In genomic region chr3:11717768-11718581, GRCh38 we compare ENCODE assay signal across 8 cellular contexts.
DNase-seq lines count a peak whose midpoint lies in the region; ATAC-seq, FAIRE-seq and TF ChIP-seq lines count a peak whose summit lies in the region.

No MANE protein-coding gene starts in this region.

- TF ChIP-seq EP300 in K562 (IDR thresholded peaks at IDR 0.05; ENCODE audit: low read length) (no peak), upper lobe of left lung (IDR thresholded peaks at IDR 0.05) (no peak)

- H2BK15ac ChIP-seq in IMR-90 (ENCODE audit: low read depth, low read length): no peak overlapping the region

- H3K56ac ChIP-seq in IMR-90 (ENCODE audit: extremely low read depth, insufficient read depth, low read length): peak overlapping the region; percentile 88; the same call in 1 of the 2 replicates

- intact Hi-C loops in IMR-90 (cut with micrococcal nuclease): loop anchor here (1.0 to 5.0 kb wide), 2 partner anchors 86 to 336 kb away; no protein-coding TSS in a partner anchor
- intact Hi-C loops in K562 (cut with micrococcal nuclease): no loop called here
- intact Hi-C loops in right lobe of liver (cut with DNase I): no loop called here

- H3K9me1 ChIP-seq in IMR-90 (ENCODE audit: insufficient read depth, low read length) (0 out of 2 replicates have a peak, but pooled peaks cover 7% of the 10 kb centered on the region), K562 (ENCODE audit: control insufficient read depth, insufficient read depth, low read length) (no peaks in the 10 kb centered on the region)

- H2AFZ ChIP-seq in IMR-90 (replicated peaks; ENCODE audit: low read length, poor library complexity) (peak overlapping the region; percentile 17), K562 (ENCODE audit: low read depth, low read length) (no peak overlapping the region)

- 0 out of 2 replicates have a peak overlapping the region, but pooled peaks have one; percentile 27 for H2BK20ac ChIP-seq in IMR-90 (ENCODE audit: low read depth, low read length)

- DNase-seq in IMR-90 (peak; percentile 46), K562 (ENCODE audit: extremely low read depth in 1 of 4, low spot score in 3 of 4) (no peak), right lobe of liver (no peak), upper lobe of left lung (no peak), NCI-H345 treated with DMSO at 0.1 percent for 48 hours (lab: John Stamatoyannopoulos, UW; ENCODE audit: unreplicated experiment) (no peak)
- DNase-seq in stimulated activated CD4-positive, alpha-beta T cell treated with anti-CD3 and anti-CD28 coated beads, Interleukin-15, amount 100 ng/mL, for 24 hours: no peak

- peak; percentile 30 for ATAC-seq in GM19395 (IDR thresholded peaks at IDR 0.05; ENCODE audit: unreplicated experiment)
- ATAC-seq in IMR-90 (ENCODE audit: low read depth): peak; percentile 45
- ATAC-seq in K562: no peak
- no peak for ATAC-seq in right lobe of liver
- no peak for ATAC-seq in upper lobe of left lung (ENCODE audit: low FRiP score in 2 of 2)

- peak overlapping the region; percentile 33; the same call in 1 of the 2 replicates for H2BK120ac ChIP-seq in IMR-90 (ENCODE audit: low read depth, low read length)

- H3K79me1 ChIP-seq in IMR-90 (ENCODE audit: low read depth in 1 of 2, low read length in 2 of 2): peaks cover 10 to 36% of the 10 kb centered on the region in 2 experiments

- peak overlapping the region; percentile 81 for H3K14ac ChIP-seq in IMR-90 (replicated peaks; ENCODE audit: low read depth, low read length)

- H2BK5ac ChIP-seq in IMR-90 (ENCODE audit: low read depth, low read length, poor library complexity, severe bottlenecking): peak overlapping the region; percentile 75

- no peaks in the 10 kb centered on the region for H3K79me2 ChIP-seq in K562 (ENCODE audit: control insufficient read depth, insufficient read depth, low read length)

- no CpG with 5 or more reads among the region's 9 CpGs for WGBS in IMR-90 (ENCODE audit: extremely low coverage in 2 of 2, insufficient read length in 1 of 2), 2 experiments
- 17% methylated on average over 9 of the region's 9 CpGs for WGBS in K562 (ENCODE audit: insufficient coverage, low coverage, missing lambda C conversion rate)
- WGBS in right lobe of liver (ENCODE audit: insufficient coverage, low coverage, low lambda C conversion rate, missing lambda C conversion rate): 6% methylated on average over 9 of the region's 9 CpGs
- WGBS in upper lobe of left lung, 2 donors: 10% methylated on average over 9 of the region's 9 CpGs

- TF ChIP-seq CTCF in C4-2B (conservative IDR thresholded peaks at IDR 0.05) (no peak), IMR-90 (conservative IDR thresholded peaks at IDR 0.05; ENCODE audit: low read depth, low read length) (no peak), K562 (IDR thresholded peaks at IDR 0.05 in 2 of 3, conservative IDR thresholded peaks at IDR 0.05 in 1 of 3; ENCODE audit: insufficient read depth in 2 of 3, low read depth in 1 of 3, low read length in 3 of 3) (no peak), right lobe of liver (IDR thresholded peaks at IDR 0.05) (no peak), upper lobe of left lung (IDR thresholded peaks at IDR 0.05) (no peak)

- POLR2A ChIA-PET in IMR-90 (lab: Charles Lee; ENCODE audit: unreplicated experiment) (no interaction called here), K562 (lab: Yijun Ruan, JAX) (interaction anchor here (1.5 kb wide), 1 partner anchor 11 kb away, joined by 7 read pairs; no protein-coding TSS in a partner anchor)

- H2AK9ac ChIP-seq in IMR-90 (replicated peaks; ENCODE audit: low read depth, low read length, poor library complexity): no peak overlapping the region

- CTCF ChIA-PET in IMR-90 (lab: Yijun Ruan, JAX): interaction anchor here (1.0 to 1.2 kb wide), 2 partner anchors 14 to 86 kb away, joined by 4 to 5 read pairs; no protein-coding TSS in a partner anchor
- CTCF ChIA-PET in K562 (lab: Yijun Ruan, JAX; ENCODE audit: low intra/inter-chr PET ratio): no interaction called here

- peak overlapping the region; percentile 69 for H4K5ac ChIP-seq in IMR-90 (ENCODE audit: low read depth, low read length)

- no peaks in the 10 kb centered on the region for H3K36me3 ChIP-seq in IMR-90 (ENCODE audit: control insufficient read depth, insufficient read depth, low read length)
- no peaks in the 10 kb centered on the region for H3K36me3 ChIP-seq in K562 (ENCODE audit: control insufficient read depth, insufficient read depth, low read length)
- H3K36me3 ChIP-seq in right lobe of liver: no peaks in the 10 kb centered on the region
- no peaks in the 10 kb centered on the region for H3K36me3 ChIP-seq in upper lobe of left lung

- H3K4me3 ChIP-seq in IMR-90 (ENCODE audit: insufficient read depth, low read depth, low read length) (peak overlapping the region; percentile 76), K562 (no peak overlapping the region), right lobe of liver (peak overlapping the region; percentile 82 to 93 (median 85)), upper lobe of left lung (peak overlapping the region; percentile 44 to 97 (median 88))

- H3K4me1 ChIP-seq in IMR-90 (ENCODE audit: control insufficient read depth, insufficient read depth, low read length) (no peaks in the 10 kb centered on the region; the same call in none of the 2 replicates), K562 (replicated peaks in 1 of 2; ENCODE audit: control insufficient read depth in 2 of 2, insufficient read depth in 2 of 2, low read length in 2 of 2) (peaks cover 0 to 19% of the 10 kb centered on the region in 2 experiments; a peak in 3 of 5 replicates), right lobe of liver (peaks cover 0 to 32% (median 8%) of the 10 kb centered on the region in 4 donors), upper lobe of left lung (peaks cover 8 to 33% (median 21%) of the 10 kb centered on the region in 4 donors)

- H3K9me3 ChIP-seq in IMR-90 (ENCODE audit: control insufficient read depth, insufficient read depth, low read length) (no peaks in the 10 kb centered on the region), K562 (replicated peaks; ENCODE audit: control insufficient read depth, insufficient read depth, low read depth, low read length) (no peaks in the 10 kb centered on the region; the same call in 1 of the 2 replicates), right lobe of liver (no peaks in the 10 kb centered on the region), upper lobe of left lung (no peaks in the 10 kb centered on the region)

- peak overlapping the region; percentile 79 for H3K23ac ChIP-seq in IMR-90 (ENCODE audit: low read depth, low read length)

- FAIRE-seq in K562 (lab: Jason Lieb, UNC): peak; percentile 29

- H4K8ac ChIP-seq in IMR-90 (ENCODE audit: low read depth in 2 of 2, low read length in 2 of 2): peak overlapping the region in 1 of 2 experiments; percentile 63; a peak in 2 of 4 replicates

- TF ChIP-seq POLR2A in IMR-90 (IDR thresholded peaks at IDR 0.05; ENCODE audit: low read depth, low read length) (no peak), K562 (conservative IDR thresholded peaks at IDR 0.05) (no peak), right lobe of liver (IDR thresholded peaks at IDR 0.05) (no peak), upper lobe of left lung (IDR thresholded peaks at IDR 0.05) (no peak)

- TF ChIP-seq RAD21 in IMR-90 (IDR thresholded peaks at IDR 0.05; ENCODE audit: low read length): no peak
- no peak for TF ChIP-seq RAD21 in K562 (CRISPR knock-in tag; conservative IDR thresholded peaks at IDR 0.05 in 1 of 2, IDR thresholded peaks at IDR 0.05 in 1 of 2)

- BruUV-seq in IMR-90 (replicated peaks; lab: Mats Ljungman, UMichigan): no TSS peak
- TSS peak; percentile 50 for BruUV-seq in K562 (replicated peaks; lab: Mats Ljungman, UMichigan)

- H3K27me3 ChIP-seq in IMR-90 (ENCODE audit: control insufficient read depth, insufficient read depth, low read length) (peaks cover 3% of the 10 kb centered on the region), K562 (ENCODE audit: control insufficient read depth in 2 of 2, insufficient read depth in 2 of 2, low read length in 2 of 2) (peaks cover 47 to 51% of the 10 kb centered on the region in 2 experiments), right lobe of liver (no peaks in the 10 kb centered on the region), upper lobe of left lung (no peaks in the 10 kb centered on the region)

- H3K4me2 ChIP-seq in IMR-90 (ENCODE audit: low read depth, low read length) (peak overlapping the region; percentile 99), K562 (ENCODE audit: insufficient read depth, low read length) (no peak overlapping the region)

- in situ Hi-C loops in IMR-90 (cut with MboI; ENCODE audit: low sequenced_read_pairs): no loop called here
- in situ Hi-C loops in K562 (cut with MboI): no loop called here

- H3K4ac ChIP-seq in IMR-90 (ENCODE audit: low read depth, low read length): peak overlapping the region; percentile 55

- peak overlapping the region; percentile 65; the same call in 1 of the 2 replicates for H3K18ac ChIP-seq in IMR-90 (ENCODE audit: low read depth, low read length)

- dilution Hi-C loops in IMR-90 (cut with HindIII; ENCODE audit: low sequenced_read_pairs, unreplicated experiment): no loop called here

- no peak overlapping the region for H4K91ac ChIP-seq in IMR-90 (ENCODE audit: insufficient read depth, low read depth, low read length)

- H4K20me1 ChIP-seq in IMR-90 (ENCODE audit: insufficient read depth, low read length) (peaks cover 8% of the 10 kb centered on the region; the same call in 1 of the 2 replicates), K562 (replicated peaks; ENCODE audit: control insufficient read depth, insufficient read depth, low read length) (0 out of 2 replicates have a peak, but pooled peaks cover 3% of the 10 kb centered on the region)

- peak overlapping the region; percentile 84 for H3K9ac ChIP-seq in IMR-90 (ENCODE audit: low read depth, low read length)
- H3K9ac ChIP-seq in K562 (ENCODE audit: insufficient read depth in 1 of 2, low read depth in 2 of 2, low read length in 2 of 2): no peak overlapping the region

- H3K27ac ChIP-seq in C4-2B (peak overlapping the region; percentile 97; the same call in 1 of the 2 replicates), IMR-90 (ENCODE audit: insufficient read depth, low read length) (peak overlapping the region; percentile 49; the same call in 1 of the 2 replicates), K562 (ENCODE audit: extremely low read depth, low read depth, low read length) (no peak overlapping the region), right lobe of liver (peak overlapping the region; percentile 66 to 83 (median 83)), upper lobe of left lung (peak overlapping the region; percentile 81 to 94 (median 91))

- no peak overlapping the region for H2AK5ac ChIP-seq in IMR-90 (ENCODE audit: low read depth, low read length)

TF ChIP-seq in IMR-90, 13 proteins besides CTCF, POLR2A, EP300 and RAD21 (continues in another document):
- no peak for TF ChIP-seq CHD1 (IDR thresholded peaks at IDR 0.05; ENCODE audit: low read depth, low read length)
- TF ChIP-seq MAFK (IDR thresholded peaks at IDR 0.05; ENCODE audit: low read depth, low read length): no peak
- TF ChIP-seq SMC3 (IDR thresholded peaks at IDR 0.05; ENCODE audit: low read depth, low read length): no peak
- TF ChIP-seq RFX5 (IDR thresholded peaks at IDR 0.05; ENCODE audit: low read depth, low read length): no peak

TF ChIP-seq in K562, 482 proteins besides CTCF, POLR2A, EP300 and RAD21 (continues in another document):
- TF ChIP-seq CCAR2 (IDR thresholded peaks at IDR 0.05; ENCODE audit: low read depth, low read length): no peak

Comparison
In these comparisons a context has a peak if more than half of its experiments do, and no peak if none do; other contexts are left out.
1. ATAC-seq: peak in GM19395 (single experiment) and IMR-90 (single experiment); none in K562 (single experiment), right lobe of liver (0 of 4) and upper lobe of left lung (0 of 2).